1 cellular context compared by ENCODE assay signal in genomic region chr2:119338826-119339561, GRCh38.
A peak's percentile ranks its signal among the peaks of the same experiment; 100 is the strongest.
TF ChIP-seq lines count a peak whose summit lies in the region.

No MANE protein-coding gene starts in this region.

TF ChIP-seq in K562, 482 proteins besides CTCF, POLR2A, EP300 and RAD21 (continued from another document and continues in another):
- TF ChIP-seq FOXO4 (CRISPR knock-in tag; IDR thresholded peaks at IDR 0.05) (peak; percentile 82; the same call in 1 of the 2 replicates), PHTF2 (CRISPR knock-in tag; IDR thresholded peaks at IDR 0.05) (no peak), TSHZ1 (CRISPR knock-in tag; IDR thresholded peaks at IDR 0.05) (peak; percentile 92), EGR1 (conservative IDR thresholded peaks at IDR 0.05) (peak; percentile 40; the same call in 1 of the 2 replicates), BHLHE40 (IDR thresholded peaks at IDR 0.05; ENCODE audit: low read length) (peak; percentile 34; the same call in 1 of the 2 replicates), NFXL1 (CRISPR knock-in tag; IDR thresholded peaks at IDR 0.05) (peak; percentile 90; the same call in 1 of the 2 replicates), RNF219 (CRISPR knock-in tag; IDR thresholded peaks at IDR 0.05) (peak; percentile 81), ZNF445 (CRISPR knock-in tag; IDR thresholded peaks at IDR 0.05; ENCODE audit: low read depth) (peak; percentile 84), MBD1 (CRISPR knock-in tag; IDR thresholded peaks at IDR 0.05) (peak; percentile 56; the same call in 1 of the 2 replicates), MYNN (IDR thresholded peaks at IDR 0.05) (0 out of 2 replicates have a peak, but pooled peaks have one; percentile 16), MYNN (CRISPR knock-in tag; IDR thresholded peaks at IDR 0.05) (no peak), CXXC5 (CRISPR knock-in tag; IDR thresholded peaks at IDR 0.05) (peak; percentile 89), TAF7 (tag; IDR thresholded peaks at IDR 0.05) (peak; percentile 72; the same call in 1 of the 2 replicates), RFX7 (CRISPR knock-in tag; IDR thresholded peaks at IDR 0.05) (0 out of 2 replicates have a peak, but pooled peaks have one; percentile 14), GTF2A2 (tag; IDR thresholded peaks at IDR 0.05) (peak; percentile 93), ZBTB33 (CRISPR knock-in tag; IDR thresholded peaks at IDR 0.05) (no peak), CREM (IDR thresholded peaks at IDR 0.05; ENCODE audit: low read depth) (peak; percentile 42; the same call in 1 of the 2 replicates), POLR2H (tag; IDR thresholded peaks at IDR 0.05; ENCODE audit: low read depth) (peak; percentile 67; the same call in 1 of the 2 replicates), SIX5 (IDR thresholded peaks at IDR 0.05; ENCODE audit: borderline replicate concordance in 1 of 2, insufficient read depth in 1 of 2, low read depth in 1 of 2, low read length in 2 of 2) (no peak), ID3 (CRISPR knock-in tag; IDR thresholded peaks at IDR 0.05) (peak; percentile 64; the same call in 1 of the 2 replicates), ID3 (tag; IDR thresholded peaks at IDR 0.05) (peak; percentile 98), NFIX (CRISPR knock-in tag; IDR thresholded peaks at IDR 0.05; ENCODE audit: low read depth) (peak; percentile 31; the same call in 1 of the 2 replicates), ZNF644 (tag; IDR thresholded peaks at IDR 0.05; ENCODE audit: low read depth) (peak; percentile 67; the same call in 1 of the 2 replicates), JUND (IDR thresholded peaks at IDR 0.05; ENCODE audit: borderline replicate concordance, low read depth, low read length) (0 out of 2 replicates have a peak, but pooled peaks have one; percentile 23), JUND (tag; IDR thresholded peaks at IDR 0.05; ENCODE audit: borderline replicate concordance, low read depth, low read length) (no peak), RCOR1 (IDR thresholded peaks at IDR 0.05; ENCODE audit: borderline replicate concordance in 1 of 2, low read depth in 2 of 2, low read length in 2 of 2) (peak in 1 of 2 experiments; percentile 65; a peak in 2 of 4 replicates), DEAF1 (CRISPR knock-in tag; IDR thresholded peaks at IDR 0.05) (no peak), L3MBTL2 (IDR thresholded peaks at IDR 0.05) (peak; percentile 21; the same call in 1 of the 2 replicates), ZBTB1 (CRISPR knock-in tag; IDR thresholded peaks at IDR 0.05; ENCODE audit: borderline replicate concordance, low read depth) (no peak), TEAD4 (IDR thresholded peaks at IDR 0.05; ENCODE audit: low read length) (peak; percentile 46), TEAD4 (CRISPR knock-in tag; IDR thresholded peaks at IDR 0.05; ENCODE audit: borderline replicate concordance) (no peak), TCF15 (CRISPR knock-in tag; IDR thresholded peaks at IDR 0.05) (peak; percentile 89; the same call in 1 of the 2 replicates), PTRF (tag; IDR thresholded peaks at IDR 0.05) (peak; percentile 94), ZNF197 (CRISPR knock-in tag; IDR thresholded peaks at IDR 0.05; ENCODE audit: low read depth) (peak; percentile 92), CTBP1 (IDR thresholded peaks at IDR 0.05; ENCODE audit: borderline replicate concordance) (peak; percentile 32; the same call in 1 of the 2 replicates), USF2 (CRISPR knock-in tag; IDR thresholded peaks at IDR 0.05) (peak; percentile 86), IFI16 (CRISPR knock-in tag; IDR thresholded peaks at IDR 0.05) (peak; percentile 77; the same call in 1 of the 2 replicates), ZEB2 (IDR thresholded peaks at IDR 0.05) (no peak), NFRKB (IDR thresholded peaks at IDR 0.05; ENCODE audit: low read depth) (0 out of 2 replicates have a peak, but pooled peaks have one; percentile 41), MITF (IDR thresholded peaks at IDR 0.05) (peak; percentile 86; the same call in 1 of the 2 replicates), ZNF507 (tag; conservative IDR thresholded peaks at IDR 0.05) (peak; percentile 30; the same call in 1 of the 2 replicates), RFX1 (IDR thresholded peaks at IDR 0.05) (no peak), HOMEZ (CRISPR knock-in tag; IDR thresholded peaks at IDR 0.05) (0 out of 2 replicates have a peak, but pooled peaks have one; percentile 48), ATF4 (CRISPR knock-in tag; IDR thresholded peaks at IDR 0.05) (peak; percentile 85)
